Comparison of ENCODE assay signal across 19 cellular contexts in the genomic region with DNA sequence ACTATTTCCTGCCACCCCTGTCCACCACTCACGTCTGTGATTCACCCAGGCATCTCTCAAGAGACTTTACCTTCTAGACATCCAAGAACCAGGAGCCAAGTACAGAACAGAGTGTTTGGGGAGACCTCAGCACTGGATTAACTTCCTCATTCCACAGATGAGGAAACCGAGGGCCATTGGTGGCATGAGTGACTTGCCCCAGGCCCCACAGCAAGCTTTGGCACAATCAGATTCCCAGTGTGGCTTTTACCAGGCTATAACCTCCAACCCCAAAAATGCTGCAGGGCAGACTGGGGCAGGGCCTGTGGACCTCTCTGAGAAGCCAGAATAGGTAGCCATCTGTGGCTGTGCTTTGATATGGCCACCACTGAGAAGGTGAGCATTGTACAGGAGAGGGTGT.
"Had no signal": no experiment of that assay in that cellular context is flagged by ENCODE, and none has a peak within 500 bp of the region (broad histone marks: within the 10 kb centered on the region; RNA-seq: fewer than 3 reads in every experiment).

No MANE protein-coding gene starts in this region.

- H3K4me1 Mint-ChIP-seq: naive thymus-derived CD8-positive, alpha-beta T cell; stimulated activated naive B cell treated with anti-CD40 and anti-IgM and Interleukin-4, amounts not matched to agents 10 μg/mL and 1 μg/mL and 100 μg/mL, for 72 hours; stimulated activated naive CD8-positive, alpha-beta T cell treated with anti-CD3 and anti-CD28 coated beads, Interleukin-15, amount 100 ng/mL, for 72 hours had no signal

- ATAC-seq: esophagus mucosa; heart left ventricle; naive thymus-derived CD8-positive, alpha-beta T cell; sciatic nerve; stimulated activated naive B cell treated with anti-CD40 and anti-IgM and Interleukin-4, amounts not matched to agents 10 μg/mL and 1 μg/mL and 100 μg/mL, for 72 hours; stimulated activated naive CD8-positive, alpha-beta T cell treated with anti-CD3 and anti-CD28 coated beads, Interleukin-15, amount 100 ng/mL, for 72 hours had no signal

- H3K36me3 Mint-ChIP-seq: naive thymus-derived CD8-positive, alpha-beta T cell; stimulated activated naive B cell treated with anti-CD40 and anti-IgM and Interleukin-4, amounts not matched to agents 10 μg/mL and 1 μg/mL and 100 μg/mL, for 72 hours had no signal

- H3K27ac Mint-ChIP-seq: naive thymus-derived CD8-positive, alpha-beta T cell; stimulated activated naive B cell treated with anti-CD40 and anti-IgM and Interleukin-4, amounts not matched to agents 10 μg/mL and 1 μg/mL and 100 μg/mL, for 72 hours had no signal

- FAIRE-seq: frontal cortex, urothelium cell line had no signal

- H3K9me3 Mint-ChIP-seq: naive thymus-derived CD8-positive, alpha-beta T cell; stimulated activated naive B cell treated with anti-CD40 and anti-IgM and Interleukin-4, amounts not matched to agents 10 μg/mL and 1 μg/mL and 100 μg/mL, for 72 hours; stimulated activated naive CD8-positive, alpha-beta T cell treated with anti-CD3 and anti-CD28 coated beads, Interleukin-15, amount 100 ng/mL, for 72 hours had no signal

- H3K4me3 Mint-ChIP-seq: naive thymus-derived CD8-positive, alpha-beta T cell; stimulated activated naive B cell treated with anti-CD40 and anti-IgM and Interleukin-4, amounts not matched to agents 10 μg/mL and 1 μg/mL and 100 μg/mL, for 72 hours; stimulated activated naive CD8-positive, alpha-beta T cell treated with anti-CD3 and anti-CD28 coated beads, Interleukin-15, amount 100 ng/mL, for 72 hours had no signal

- DNase-seq: cortex of kidney; dorsolateral prefrontal cortex; effector memory CD4-positive, alpha-beta T cell; heart left ventricle; hippocampal formation; mammary epithelial cell; naive thymus-derived CD8-positive, alpha-beta T cell; posterior cingulate gyrus; stimulated activated CD4-positive, alpha-beta T cell treated with anti-CD3 and anti-CD28 coated beads, Interleukin-2, amount 100 ng/mL, for 24 hours; stimulated activated CD4-positive, alpha-beta T cell treated with anti-CD3 and anti-CD28 coated beads, Interleukin-4, amount 100 ng/mL, for 4 hours; stimulated activated naive B cell treated with anti-CD40 and anti-IgM and Interleukin-4, amounts not matched to agents 10 μg/mL and 1 μg/mL and 100 μg/mL, for 72 hours; stimulated activated naive CD8-positive, alpha-beta T cell treated with anti-CD3 and anti-CD28 coated beads, Interleukin-15, amount 100 ng/mL, for 72 hours; transverse colon had no signal

- H3K27ac ChIP-seq: dorsolateral prefrontal cortex, heart left ventricle, neutrophil, thoracic aorta, transverse colon had no signal

- H3K4me3 ChIP-seq: dorsolateral prefrontal cortex, heart left ventricle, thoracic aorta, transverse colon had no signal
